Comparison of ENCODE assay signal across 11 cellular contexts in genomic region chr10:5945203-5945534, GRCh38. TPM values are rescaled to one million over a fixed set of nuclear protein-coding genes. Genes with fewer than 3 reads are reported as not detected.
DNase-seq lines count a peak whose midpoint lies in the region; ATAC-seq, FAIRE-seq and TF ChIP-seq lines count a peak whose summit lies in the region.
"Had no signal": no experiment of that assay in that cellular context is flagged by ENCODE, and none has a peak within 500 bp of the region (broad histone marks: within the 10 kb centered on the region; RNA-seq: fewer than 3 reads in every experiment).

No MANE protein-coding gene starts in this region.

- 0 out of 2 replicates have a peak, but pooled peaks cover 2% of the 10 kb centered on the region for H3K9me2 ChIP-seq in GM23338 (ENCODE audit: insufficient read depth)

- H3K4me2 ChIP-seq in GM23338: peak overlapping the region; percentile 5; the same call in 1 of the 2 replicates
- peak overlapping the region; percentile 75 for H3K4me2 ChIP-seq in HepG2 (ENCODE audit: low read depth, low read length)

- in situ Hi-C loops in brain microvascular endothelial cell (cut with HindIII; ENCODE audit: low pct_ligation_motif_present, low sequenced_read_pairs): no loop called here
- in situ Hi-C loops in HepG2 (cut with HindIII; ENCODE audit: extremely low pct_ligation_motif_present, low pct_unique_long_range_greater_than_20kb): no loop called here

- H3K4me3 ChIP-seq in GM23338: no peak overlapping the region
- H3K4me3 ChIP-seq in brain microvascular endothelial cell (ENCODE audit: low read depth, low read length): no peak overlapping the region
- peak overlapping the region in 1 of 3 experiments; percentile 42; a peak in 1 of 6 replicates for H3K4me3 ChIP-seq in HepG2 (replicated peaks in 1 of 3; ENCODE audit: insufficient read depth in 1 of 3, low read depth in 2 of 3, low read length in 3 of 3)
- peak overlapping the region; percentile 22 to 45 (median 26) for H3K4me3 ChIP-seq in skeletal muscle tissue (ENCODE audit: low read length in 3 of 3)

- H3K27me3 Mint-ChIP-seq in GM23338 (ENCODE audit: insufficient read depth, low read depth, poor library complexity): peaks cover 13% of the 10 kb centered on the region

- H3K9me3 ChIP-seq in HepG2 (ENCODE audit: low read length) (no peaks in the 10 kb centered on the region), skeletal muscle tissue (ENCODE audit: control insufficient read depth in 3 of 3, low read length in 3 of 3) (no peaks in the 10 kb centered on the region)

- H3K4me1 Mint-ChIP-seq in GM23338: peaks cover 43% of the 10 kb centered on the region

- H2AFZ ChIP-seq in GM23338 (peak overlapping the region; percentile 73), HepG2 (ENCODE audit: low read length) (peak overlapping the region; percentile 88)

- H3F3A ChIP-seq in GM23338 (replicated peaks; ENCODE audit: low read depth): 0 out of 2 replicates have a peak, but pooled peaks cover 5% of the 10 kb centered on the region

- TF ChIP-seq CTCF in GM23338 (conservative IDR thresholded peaks at IDR 0.05; ENCODE audit: low read depth in 2 of 2) (no peak), brain microvascular endothelial cell (IDR thresholded peaks at IDR 0.05; ENCODE audit: low read depth, low read length, missing control alignments) (no peak), HepG2 (CRISPR knock-in tag; IDR thresholded peaks at IDR 0.05) (no peak)

- WGBS in HepG2 (ENCODE audit: low lambda C conversion rate): 78% methylated on average over 10 of the region's 10 CpGs

- no peak overlapping the region for H3K4me3 Mint-ChIP-seq in GM23338

- ATAC-seq in GM23338 (no peak), HepG2 (no peak), HG02938 (IDR thresholded peaks at IDR 0.05; ENCODE audit: unreplicated experiment) (no peak), HG03432 (IDR thresholded peaks at IDR 0.05; ENCODE audit: unreplicated experiment) (no peak)

- no TSS peak for BruUV-seq in HepG2 (replicated peaks; lab: Mats Ljungman, UMichigan)

- H3K36me3 ChIP-seq in GM23338 (ENCODE audit: insufficient read depth): no peaks in the 10 kb centered on the region
- H3K36me3 ChIP-seq in brain microvascular endothelial cell (replicated peaks): no peaks in the 10 kb centered on the region
- H3K36me3 ChIP-seq in HepG2 (replicated peaks in 1 of 2; ENCODE audit: control insufficient read depth in 1 of 2, insufficient read depth in 2 of 2, low read length in 2 of 2): no peaks in the 10 kb centered on the region
- H3K36me3 ChIP-seq in skeletal muscle tissue (ENCODE audit: control insufficient read depth in 3 of 3, insufficient read depth in 3 of 3, low read length in 3 of 3): no peaks in the 10 kb centered on the region

- CTCF ChIA-PET in HepG2 (lab: Yijun Ruan, JAX; ENCODE audit: low intra/inter-chr PET ratio, low total read pairs): no interaction called here

- no peak for FAIRE-seq in HepG2 (lab: Jason Lieb, UNC)

- H3K27me3 ChIP-seq in GM23338 (ENCODE audit: insufficient read depth) (no peaks in the 10 kb centered on the region), brain microvascular endothelial cell (replicated peaks) (no peaks in the 10 kb centered on the region), HepG2 (ENCODE audit: control insufficient read depth in 1 of 2, insufficient read depth in 2 of 2, low read length in 2 of 2) (peaks cover 5 to 52% of the 10 kb centered on the region in 2 experiments), skeletal muscle tissue (ENCODE audit: control insufficient read depth in 3 of 3, insufficient read depth in 3 of 3, low read length in 3 of 3) (no peaks in the 10 kb centered on the region)

- no peak for DNase-seq in GM23338 (ENCODE audit: low spot score)
- DNase-seq in brain microvascular endothelial cell: no peak
- DNase-seq in HepG2 (ENCODE audit: low spot score): no peak
- no peak for DNase-seq in NCI-H774 (lab: John Stamatoyannopoulos, UW)
- no peak for DNase-seq in NCI-H748 (lab: John Stamatoyannopoulos, UW; ENCODE audit: unreplicated experiment)
- DNase-seq: activated CD4-positive, CD25-positive, alpha-beta regulatory T cell; activated effector memory CD4-positive, alpha-beta T cell treated with Interleukin-2 at 50 U/mL for 16 hours; stimulated activated CD8-positive, alpha-beta memory T cell treated with anti-CD3 and anti-CD28 coated beads, Interleukin-4, amount 100 ng/mL, for 48 hours had no signal

- peaks cover 22% of the 10 kb centered on the region for H3K4me1 ChIP-seq in GM23338 (ENCODE audit: insufficient read depth)
- H3K4me1 ChIP-seq in HepG2 (ENCODE audit: insufficient read depth, low read length): peaks cover 39% of the 10 kb centered on the region
- peaks cover 38 to 43% (median 42%) of the 10 kb centered on the region in 3 donors for H3K4me1 ChIP-seq in skeletal muscle tissue (ENCODE audit: control insufficient read depth in 3 of 3, insufficient read depth in 3 of 3, low read length in 3 of 3)

- H4K20me1 ChIP-seq in GM23338 (replicated peaks; ENCODE audit: insufficient read depth): no peaks in the 10 kb centered on the region
- H4K20me1 ChIP-seq in HepG2 (ENCODE audit: insufficient read depth, low read length): no peaks in the 10 kb centered on the region

- H3K27ac ChIP-seq in GM23338 (ENCODE audit: low read depth) (no peak overlapping the region; the same call in 1 of the 2 replicates), brain microvascular endothelial cell (peak overlapping the region; percentile 84), HepG2 (ENCODE audit: extremely low read length, insufficient read depth, low read length) (no peak overlapping the region), skeletal muscle tissue (ENCODE audit: low read depth, low read length) (peak overlapping the region; percentile 91)

- H3K36me3 Mint-ChIP-seq in GM23338 (ENCODE audit: low read depth): no peaks in the 10 kb centered on the region; the same call in 2 of the 3 replicates

- H3K9ac ChIP-seq in HepG2 (ENCODE audit: insufficient read depth, low read depth, low read length) (no peak overlapping the region), skeletal muscle tissue (ENCODE audit: low read depth in 1 of 3, low read length in 3 of 3) (peak overlapping the region; percentile 7 to 50 (median 44))

- no peak for TF ChIP-seq RAD21 in HepG2 (CRISPR knock-in tag; IDR thresholded peaks at IDR 0.05)

- H3K27ac Mint-ChIP-seq in GM23338: peak overlapping the region; percentile 36; the same call in 1 of the 2 replicates

- intact Hi-C loops in HepG2 (cut with micrococcal nuclease; ENCODE audit: unreplicated experiment): loop anchor here (5.0 to 10.0 kb wide), 2 partner anchors 67 to 140 kb away; partner anchors contain the start of gene RBM17

- no peak for TF ChIP-seq POLR2A in HepG2 (IDR thresholded peaks at IDR 0.05; ENCODE audit: insufficient read depth in 1 of 2, low read depth in 2 of 2, low read length in 2 of 2)

- H3K9me3 Mint-ChIP-seq in GM23338: no peaks in the 10 kb centered on the region

- POLR2A ChIA-PET in HepG2 (lab: Yijun Ruan, JAX): no interaction called here

- no peaks in the 10 kb centered on the region for H3K79me2 ChIP-seq in GM23338 (replicated peaks; ENCODE audit: insufficient read depth)
- H3K79me2 ChIP-seq in HepG2 (ENCODE audit: insufficient read depth, low read length): no peaks in the 10 kb centered on the region

- TF ChIP-seq EP300 in HepG2 (IDR thresholded peaks at IDR 0.05; ENCODE audit: low read depth in 2 of 2, low read length in 2 of 2) (no peak), HepG2 (CRISPR knock-in tag; IDR thresholded peaks at IDR 0.05; ENCODE audit: borderline replicate concordance) (no peak)

RNA-seq across cellular contexts. Expression of gene IL15RA, which starts 32.2 kb away (rescaled TPM):
- total RNA-seq in GM23338 (2014; rRNA removed; shearing (Covaris generic)): 1.1 and 1.6 TPM in 2 replicates
- polyA plus RNA-seq in GM23338 (2016; fragmentation: Nextera tagmentation; extraction: Ambion mirVana) (1.9 and 2.2 TPM in 2 replicates), HepG2 (2011; rRNA removed) (0.77 and 0.85 TPM in 2 replicates)
- total RNA-seq in HepG2 (2016; rRNA removed; fragmentation: Illumina TruSeq; extraction: Trizol) (0.53 and 0.66 TPM in 2 replicates), skeletal muscle tissue (1.6 TPM)
- total RNA-seq in HepG2 (2016; cell fraction: cytosol; rRNA removed; fragmentation: Illumina TruSeq; extraction: Trizol; ENCODE audit: low read depth): 0.30 TPM in 1 of 2 replicates, not detected in the other
- total RNA-seq in HepG2 (2016; cell fraction: insoluble cytoplasmic fraction; rRNA removed; fragmentation: Illumina TruSeq; extraction: Trizol): 0.49 and 0.67 TPM in 2 replicates
- total RNA-seq in HepG2 (2016; cell fraction: membrane; rRNA removed; fragmentation: Illumina TruSeq; extraction: Trizol): 0.43 and 0.55 TPM in 2 replicates
- 0.37 TPM in 1 of 2 replicates, not detected in the other for total RNA-seq in HepG2 (2016; cell fraction: nucleus; rRNA removed; fragmentation: Illumina TruSeq; extraction: Trizol)
- polyA plus RNA-seq in HepG2 (2011; cell fraction: cytosol; rRNA removed): 0.39 and 0.58 TPM in 2 replicates
- 0.48 and 0.50 TPM in 2 replicates for polyA plus RNA-seq in HepG2 (2011; cell fraction: nucleus; rRNA removed)
- 0.27 TPM in 1 of 2 replicates, not detected in the other for polyA plus RNA-seq in HepG2 (2012)
- 0.33 and 0.44 TPM in 2 replicates for polyA plus RNA-seq in HepG2 (2016; cell fraction: cytosol; fragmentation: Illumina TruSeq; extraction: Trizol; ENCODE audit: low read depth)
- 0.43 and 0.53 TPM in 2 replicates for polyA plus RNA-seq in HepG2 (2016; cell fraction: insoluble cytoplasmic fraction; fragmentation: Illumina TruSeq; extraction: Trizol; ENCODE audit: low read depth)
- 0.45 and 0.56 TPM in 2 replicates for polyA plus RNA-seq in HepG2 (2016; cell fraction: membrane; fragmentation: Illumina TruSeq; extraction: Trizol; ENCODE audit: low read depth)
- polyA plus RNA-seq in HepG2 (2016; cell fraction: nucleus; fragmentation: Illumina TruSeq; extraction: Trizol; ENCODE audit: insufficient read depth, low read depth): 0.68 and 0.77 TPM in 2 replicates
- polyA minus RNA-seq in HepG2 (2011; rRNA and poly(A)+ RNA removed; ENCODE audit: low replicate concordance): 1.1 and 4.7 TPM in 2 replicates
- not detected in 2 replicates for polyA minus RNA-seq in HepG2 (2011; cell fraction: cytosol; rRNA and poly(A)+ RNA removed)
- not detected in 2 replicates for polyA minus RNA-seq in HepG2 (2011; cell fraction: nucleus; rRNA and poly(A)+ RNA removed)

RNA-seq across cellular contexts. Expression of gene FBH1, which starts 55.1 kb away (rescaled TPM):
- total RNA-seq in GM23338 (2014; rRNA removed; shearing (Covaris generic)): 84.0 and 90.8 TPM in 2 replicates
- polyA plus RNA-seq in GM23338 (2016; fragmentation: Nextera tagmentation; extraction: Ambion mirVana) (62.5 and 68.0 TPM in 2 replicates), HepG2 (2011; rRNA removed) (48.8 and 51.3 TPM in 2 replicates)
- total RNA-seq in HepG2 (2016; rRNA removed; fragmentation: Illumina TruSeq; extraction: Trizol) (53.3 and 60.3 TPM in 2 replicates), skeletal muscle tissue (51.7 TPM)
- total RNA-seq in HepG2 (2016; cell fraction: cytosol; rRNA removed; fragmentation: Illumina TruSeq; extraction: Trizol; ENCODE audit: low read depth): 46.8 and 53.6 TPM in 2 replicates
- 47.5 and 61.3 TPM in 2 replicates for total RNA-seq in HepG2 (2016; cell fraction: insoluble cytoplasmic fraction; rRNA removed; fragmentation: Illumina TruSeq; extraction: Trizol)
- 86.2 and 93.4 TPM in 2 replicates for total RNA-seq in HepG2 (2016; cell fraction: membrane; rRNA removed; fragmentation: Illumina TruSeq; extraction: Trizol)
- total RNA-seq in HepG2 (2016; cell fraction: nucleus; rRNA removed; fragmentation: Illumina TruSeq; extraction: Trizol): 56.0 and 63.9 TPM in 2 replicates
- polyA plus RNA-seq in HepG2 (2011; cell fraction: cytosol; rRNA removed): 37.9 and 38.9 TPM in 2 replicates
- 102 and 103 TPM in 2 replicates for polyA plus RNA-seq in HepG2 (2011; cell fraction: nucleus; rRNA removed)
- polyA plus RNA-seq in HepG2 (2012): 25.8 and 31.0 TPM in 2 replicates
- 25.2 and 27.2 TPM in 2 replicates for polyA plus RNA-seq in HepG2 (2016; cell fraction: cytosol; fragmentation: Illumina TruSeq; extraction: Trizol; ENCODE audit: low read depth)
- 42.1 and 54.3 TPM in 2 replicates for polyA plus RNA-seq in HepG2 (2016; cell fraction: insoluble cytoplasmic fraction; fragmentation: Illumina TruSeq; extraction: Trizol; ENCODE audit: low read depth)
- 51.3 and 57.7 TPM in 2 replicates for polyA plus RNA-seq in HepG2 (2016; cell fraction: membrane; fragmentation: Illumina TruSeq; extraction: Trizol; ENCODE audit: low read depth)
- polyA plus RNA-seq in HepG2 (2016; cell fraction: nucleus; fragmentation: Illumina TruSeq; extraction: Trizol; ENCODE audit: insufficient read depth, low read depth): 100 and 105 TPM in 2 replicates
- polyA minus RNA-seq in HepG2 (2011; rRNA and poly(A)+ RNA removed; ENCODE audit: low replicate concordance): 111 and 138 TPM in 2 replicates
- 31.6 and 35.3 TPM in 2 replicates for polyA minus RNA-seq in HepG2 (2011; cell fraction: cytosol; rRNA and poly(A)+ RNA removed)
- 71.1 and 80.8 TPM in 2 replicates for polyA minus RNA-seq in HepG2 (2011; cell fraction: nucleus; rRNA and poly(A)+ RNA removed)

RNA-seq across cellular contexts. Expression of gene ANKRD16, which starts 55.5 kb away (rescaled TPM):
- total RNA-seq in GM23338 (2014; rRNA removed; shearing (Covaris generic)): 16.1 and 20.2 TPM in 2 replicates
- polyA plus RNA-seq in GM23338 (2016; fragmentation: Nextera tagmentation; extraction: Ambion mirVana) (6.4 and 7.5 TPM in 2 replicates), HepG2 (2011; rRNA removed) (11.2 and 11.4 TPM in 2 replicates)
- total RNA-seq in HepG2 (2016; rRNA removed; fragmentation: Illumina TruSeq; extraction: Trizol) (5.4 and 8.0 TPM in 2 replicates), skeletal muscle tissue (8.4 TPM)
- 1.9 and 2.7 TPM in 2 replicates for total RNA-seq in HepG2 (2016; cell fraction: cytosol; rRNA removed; fragmentation: Illumina TruSeq; extraction: Trizol; ENCODE audit: low read depth)
- total RNA-seq in HepG2 (2016; cell fraction: insoluble cytoplasmic fraction; rRNA removed; fragmentation: Illumina TruSeq; extraction: Trizol): 6.3 and 7.1 TPM in 2 replicates
- total RNA-seq in HepG2 (2016; cell fraction: membrane; rRNA removed; fragmentation: Illumina TruSeq; extraction: Trizol): 3.9 and 4.7 TPM in 2 replicates
- total RNA-seq in HepG2 (2016; cell fraction: nucleus; rRNA removed; fragmentation: Illumina TruSeq; extraction: Trizol): 7.7 and 9.0 TPM in 2 replicates
- polyA plus RNA-seq in HepG2 (2011; cell fraction: cytosol; rRNA removed): 6.7 and 8.3 TPM in 2 replicates
- 16.0 and 18.1 TPM in 2 replicates for polyA plus RNA-seq in HepG2 (2011; cell fraction: nucleus; rRNA removed)
- polyA plus RNA-seq in HepG2 (2012): 4.1 and 4.2 TPM in 2 replicates
- polyA plus RNA-seq in HepG2 (2016; cell fraction: cytosol; fragmentation: Illumina TruSeq; extraction: Trizol; ENCODE audit: low read depth): 2.1 and 2.4 TPM in 2 replicates
- 6.3 and 7.9 TPM in 2 replicates for polyA plus RNA-seq in HepG2 (2016; cell fraction: insoluble cytoplasmic fraction; fragmentation: Illumina TruSeq; extraction: Trizol; ENCODE audit: low read depth)
- 3.7 and 4.2 TPM in 2 replicates for polyA plus RNA-seq in HepG2 (2016; cell fraction: membrane; fragmentation: Illumina TruSeq; extraction: Trizol; ENCODE audit: low read depth)
- 11.7 and 12.7 TPM in 2 replicates for polyA plus RNA-seq in HepG2 (2016; cell fraction: nucleus; fragmentation: Illumina TruSeq; extraction: Trizol; ENCODE audit: insufficient read depth, low read depth)
- 33.4 and 63.2 TPM in 2 replicates for polyA minus RNA-seq in HepG2 (2011; rRNA and poly(A)+ RNA removed; ENCODE audit: low replicate concordance)
- polyA minus RNA-seq in HepG2 (2011; cell fraction: cytosol; rRNA and poly(A)+ RNA removed): 4.2 and 6.3 TPM in 2 replicates
- polyA minus RNA-seq in HepG2 (2011; cell fraction: nucleus; rRNA and poly(A)+ RNA removed): 25.5 and 26.4 TPM in 2 replicates

Comparison
In these comparisons a context has a peak if more than half of its experiments do, and no peak if none do; other contexts are left out.
1. H3K27ac ChIP-seq: peak in brain microvascular endothelial cell (single experiment) and skeletal muscle tissue (single experiment); none in GM23338 (single experiment) and HepG2 (single experiment).
2. H3K4me3 ChIP-seq: peak in skeletal muscle tissue (3 of 3); none in GM23338 (single experiment) and brain microvascular endothelial cell (single experiment).